In the genomic region with DNA sequence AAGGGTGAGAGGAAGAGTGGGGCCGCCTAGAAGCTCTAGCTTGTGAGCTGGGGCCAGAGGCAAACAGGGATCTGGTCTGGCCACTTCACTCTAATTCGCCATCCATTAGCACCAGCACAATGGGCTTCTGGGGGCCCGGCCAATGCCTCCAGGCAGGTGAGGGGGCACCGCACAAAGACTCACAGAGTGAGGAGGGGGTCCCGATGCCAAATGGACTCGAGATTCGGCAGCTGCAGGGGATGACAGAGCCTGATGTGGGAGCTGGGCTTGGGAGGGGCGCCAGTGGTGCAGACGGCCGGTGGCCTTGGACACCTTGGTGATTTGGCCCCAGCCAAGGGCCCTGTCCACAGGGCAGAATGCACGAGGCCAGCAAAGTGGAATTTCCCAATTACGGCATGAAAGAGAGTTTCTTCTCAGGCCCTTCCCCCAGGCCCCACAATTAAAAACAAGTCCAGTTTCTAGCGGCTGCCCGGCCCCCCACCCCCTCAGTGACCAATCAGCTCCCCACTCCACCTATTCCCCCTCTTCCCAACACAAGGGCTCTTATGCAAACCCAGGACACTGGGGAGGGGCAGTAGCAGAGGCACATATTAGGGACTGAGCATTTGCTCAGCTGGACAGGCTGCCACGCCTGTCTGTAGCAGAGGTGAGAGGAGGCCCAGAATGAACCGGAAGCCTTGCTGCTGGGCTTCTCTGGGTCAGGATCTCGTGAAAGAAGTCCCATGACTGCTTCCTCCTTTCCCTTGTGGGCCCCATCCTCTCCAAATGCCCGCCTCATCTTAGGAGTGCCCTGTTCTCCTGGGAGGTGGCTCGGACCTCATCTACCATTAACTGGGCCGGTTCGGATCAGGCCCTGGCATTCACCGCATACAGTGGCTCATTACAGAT, we compare ENCODE assay signal across 1 cellular context.
TF ChIP-seq lines count a peak whose summit lies in the region.

No MANE protein-coding gene starts in this region.

TF ChIP-seq in HepG2, 621 proteins besides CTCF, POLR2A, EP300 and RAD21 (continues in another document):
- TF ChIP-seq, protein P1, sequence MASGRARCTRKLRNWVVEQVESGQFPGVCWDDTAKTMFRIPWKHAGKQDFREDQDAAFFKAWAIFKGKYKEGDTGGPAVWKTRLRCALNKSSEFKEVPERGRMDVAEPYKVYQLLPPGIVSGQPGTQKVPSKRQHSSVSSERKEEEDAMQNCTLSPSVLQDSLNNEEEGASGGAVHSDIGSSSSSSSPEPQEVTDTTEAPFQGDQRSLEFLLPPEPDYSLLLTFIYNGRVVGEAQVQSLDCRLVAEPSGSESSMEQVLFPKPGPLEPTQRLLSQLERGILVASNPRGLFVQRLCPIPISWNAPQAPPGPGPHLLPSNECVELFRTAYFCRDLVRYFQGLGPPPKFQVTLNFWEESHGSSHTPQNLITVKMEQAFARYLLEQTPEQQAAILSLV (CRISPR knock-in tag; IDR thresholded peaks at IDR 0.05; ENCODE audit: borderline replicate concordance): peak; percentile 89; the same call in 1 of the 2 replicates
- peak; percentile 66; the same call in 1 of the 2 replicates for TF ChIP-seq HMG20A (CRISPR knock-in tag; IDR thresholded peaks at IDR 0.05; ENCODE audit: borderline replicate concordance)
- TF ChIP-seq, protein P2, sequence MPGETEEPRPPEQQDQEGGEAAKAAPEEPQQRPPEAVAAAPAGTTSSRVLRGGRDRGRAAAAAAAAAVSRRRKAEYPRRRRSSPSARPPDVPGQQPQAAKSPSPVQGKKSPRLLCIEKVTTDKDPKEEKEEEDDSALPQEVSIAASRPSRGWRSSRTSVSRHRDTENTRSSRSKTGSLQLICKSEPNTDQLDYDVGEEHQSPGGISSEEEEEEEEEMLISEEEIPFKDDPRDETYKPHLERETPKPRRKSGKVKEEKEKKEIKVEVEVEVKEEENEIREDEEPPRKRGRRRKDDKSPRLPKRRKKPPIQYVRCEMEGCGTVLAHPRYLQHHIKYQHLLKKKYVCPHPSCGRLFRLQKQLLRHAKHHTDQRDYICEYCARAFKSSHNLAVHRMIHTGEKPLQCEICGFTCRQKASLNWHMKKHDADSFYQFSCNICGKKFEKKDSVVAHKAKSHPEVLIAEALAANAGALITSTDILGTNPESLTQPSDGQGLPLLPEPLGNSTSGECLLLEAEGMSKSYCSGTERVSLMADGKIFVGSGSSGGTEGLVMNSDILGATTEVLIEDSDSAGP (CRISPR knock-in tag; IDR thresholded peaks at IDR 0.05; ENCODE audit: borderline replicate concordance): peak; percentile 69; the same call in 1 of the 2 replicates
- TF ChIP-seq TBX2 (CRISPR knock-in tag; IDR thresholded peaks at IDR 0.05; ENCODE audit: borderline replicate concordance): peak; percentile 96; the same call in 1 of the 2 replicates
- no peak for TF ChIP-seq ZNF260 (CRISPR knock-in tag; IDR thresholded peaks at IDR 0.05; ENCODE audit: borderline replicate concordance, low read depth)
- TF ChIP-seq ZNF615 (CRISPR knock-in tag; IDR thresholded peaks at IDR 0.05; ENCODE audit: borderline replicate concordance): 0 out of 2 replicates have a peak, but pooled peaks have one; percentile 0
- no peak for TF ChIP-seq ZNF737 (CRISPR knock-in tag; IDR thresholded peaks at IDR 0.05; ENCODE audit: borderline replicate concordance)
- peak; percentile 52; the same call in 1 of the 2 replicates for TF ChIP-seq FOXJ3 (CRISPR knock-in tag; IDR thresholded peaks at IDR 0.05; ENCODE audit: borderline replicate concordance)
- peak; percentile 96; the same call in 1 of the 2 replicates for TF ChIP-seq KLF12 (CRISPR knock-in tag; IDR thresholded peaks at IDR 0.05; ENCODE audit: borderline replicate concordance)
- 0 out of 2 replicates have a peak, but pooled peaks have one; percentile 81 for TF ChIP-seq ZNF513 (CRISPR knock-in tag; conservative IDR thresholded peaks at IDR 0.05)
- no peak for TF ChIP-seq ZNF577 (CRISPR knock-in tag; IDR thresholded peaks at IDR 0.05; ENCODE audit: borderline replicate concordance, low read depth)
- TF ChIP-seq JUN (CRISPR knock-in tag; IDR thresholded peaks at IDR 0.05): peak; percentile 61; the same call in 1 of the 2 replicates
- TF ChIP-seq ZNF230 (CRISPR knock-in tag; IDR thresholded peaks at IDR 0.05): peak; percentile 91; the same call in 1 of the 2 replicates
- peak; percentile 85 for TF ChIP-seq ZC3H4 (CRISPR knock-in tag; IDR thresholded peaks at IDR 0.05; ENCODE audit: borderline replicate concordance)
- TF ChIP-seq ISX (CRISPR knock-in tag; conservative IDR thresholded peaks at IDR 0.05): peak; percentile 12; the same call in 1 of the 2 replicates
- no peak; the same call in 1 of the 2 replicates for TF ChIP-seq ZNF569 (CRISPR knock-in tag; IDR thresholded peaks at IDR 0.05; ENCODE audit: borderline replicate concordance)
- TF ChIP-seq CENPT (CRISPR knock-in tag; IDR thresholded peaks at IDR 0.05; ENCODE audit: low read depth): no peak
- peak; percentile 61; the same call in 1 of the 2 replicates for TF ChIP-seq BATF2 (CRISPR knock-in tag; IDR thresholded peaks at IDR 0.05)
- TF ChIP-seq ARID2 (CRISPR knock-in tag; IDR thresholded peaks at IDR 0.05; ENCODE audit: borderline replicate concordance): peak; percentile 97
- no peak for TF ChIP-seq SP140L (CRISPR knock-in tag; IDR thresholded peaks at IDR 0.05; ENCODE audit: borderline replicate concordance)
- peak; percentile 65; the same call in 1 of the 2 replicates for TF ChIP-seq ZNF329 (CRISPR knock-in tag; IDR thresholded peaks at IDR 0.05; ENCODE audit: low read depth)
- TF ChIP-seq HINFP (CRISPR knock-in tag; IDR thresholded peaks at IDR 0.05; ENCODE audit: low read depth): peak; percentile 66; the same call in 1 of the 2 replicates
- TF ChIP-seq ZNF709 (CRISPR knock-in tag; IDR thresholded peaks at IDR 0.05): no peak
- TF ChIP-seq NKX3-1 (CRISPR knock-in tag; IDR thresholded peaks at IDR 0.05): no peak; the same call in 1 of the 2 replicates
- TF ChIP-seq MIER2 (CRISPR knock-in tag; IDR thresholded peaks at IDR 0.05): peak; percentile 30; the same call in 1 of the 2 replicates
- TF ChIP-seq KLF6 (CRISPR knock-in tag; IDR thresholded peaks at IDR 0.05): peak; percentile 88
- peak; percentile 94 for TF ChIP-seq TFE3 (CRISPR knock-in tag; IDR thresholded peaks at IDR 0.05)
- no peak for TF ChIP-seq ZNF567 (CRISPR knock-in tag; IDR thresholded peaks at IDR 0.05; ENCODE audit: borderline replicate concordance)
- peak; percentile 83; the same call in 1 of the 2 replicates for TF ChIP-seq ZNF614 (CRISPR knock-in tag; IDR thresholded peaks at IDR 0.05; ENCODE audit: borderline replicate concordance)
- TF ChIP-seq, protein P3, sequence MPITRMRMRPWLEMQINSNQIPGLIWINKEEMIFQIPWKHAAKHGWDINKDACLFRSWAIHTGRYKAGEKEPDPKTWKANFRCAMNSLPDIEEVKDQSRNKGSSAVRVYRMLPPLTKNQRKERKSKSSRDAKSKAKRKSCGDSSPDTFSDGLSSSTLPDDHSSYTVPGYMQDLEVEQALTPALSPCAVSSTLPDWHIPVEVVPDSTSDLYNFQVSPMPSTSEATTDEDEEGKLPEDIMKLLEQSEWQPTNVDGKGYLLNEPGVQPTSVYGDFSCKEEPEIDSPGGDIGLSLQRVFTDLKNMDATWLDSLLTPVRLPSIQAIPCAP (CRISPR knock-in tag; IDR thresholded peaks at IDR 0.05; ENCODE audit: low read depth): 0 out of 2 replicates have a peak, but pooled peaks have one; percentile 57
- TF ChIP-seq RXRA (CRISPR knock-in tag; IDR thresholded peaks at IDR 0.05): peak; percentile 94
- no peak for TF ChIP-seq NFE2L2 (IDR thresholded peaks at IDR 0.05; ENCODE audit: low read length)
- no peak; the same call in 1 of the 2 replicates for TF ChIP-seq ZNF749 (CRISPR knock-in tag; IDR thresholded peaks at IDR 0.05; ENCODE audit: borderline replicate concordance)
- 0 out of 2 replicates have a peak, but pooled peaks have one; percentile 16 for TF ChIP-seq HES4 (CRISPR knock-in tag; IDR thresholded peaks at IDR 0.05; ENCODE audit: borderline replicate concordance)
- peak; percentile 68; the same call in 1 of the 2 replicates for TF ChIP-seq ZFYVE20 (CRISPR knock-in tag; IDR thresholded peaks at IDR 0.05; ENCODE audit: borderline replicate concordance, low read depth)
- no peak for TF ChIP-seq CC2D1A (CRISPR knock-in tag; IDR thresholded peaks at IDR 0.05)
- no peak for TF ChIP-seq ZNF550 (CRISPR knock-in tag; IDR thresholded peaks at IDR 0.05; ENCODE audit: borderline replicate concordance)
- TF ChIP-seq HNF4A (CRISPR knock-in tag; IDR thresholded peaks at IDR 0.05): peak; percentile 89
- peak; percentile 36 for TF ChIP-seq SOX13 (IDR thresholded peaks at IDR 0.05)
- peak in 1 of 2 experiments; percentile 84; a peak in 2 of 4 replicates for TF ChIP-seq SOX13 (CRISPR knock-in tag; conservative IDR thresholded peaks at IDR 0.05 in 1 of 2, IDR thresholded peaks at IDR 0.05 in 1 of 2)
- peak; percentile 58 for TF ChIP-seq ATF7 (IDR thresholded peaks at IDR 0.05)
- TF ChIP-seq ATF7 (CRISPR knock-in tag; IDR thresholded peaks at IDR 0.05): peak; percentile 75
- TF ChIP-seq TBX3 (IDR thresholded peaks at IDR 0.05; ENCODE audit: borderline replicate concordance): peak; percentile 88
- TF ChIP-seq ZNF33A (CRISPR knock-in tag; IDR thresholded peaks at IDR 0.05; ENCODE audit: borderline replicate concordance): peak; percentile 18; the same call in 1 of the 2 replicates
- TF ChIP-seq ZNF562 (CRISPR knock-in tag; IDR thresholded peaks at IDR 0.05; ENCODE audit: borderline replicate concordance): no peak
- TF ChIP-seq FOXA1 (IDR thresholded peaks at IDR 0.05): no peak
- TF ChIP-seq FOXA1 (CRISPR knock-in tag; IDR thresholded peaks at IDR 0.05): peak; percentile 90
- TF ChIP-seq GFI1 (CRISPR knock-in tag; IDR thresholded peaks at IDR 0.05; ENCODE audit: borderline replicate concordance): 0 out of 2 replicates have a peak, but pooled peaks have one; percentile 10
- no peak for TF ChIP-seq ZNF75D (CRISPR knock-in tag; IDR thresholded peaks at IDR 0.05; ENCODE audit: borderline replicate concordance)
- TF ChIP-seq ZFAT (CRISPR knock-in tag; conservative IDR thresholded peaks at IDR 0.05): no peak
- TF ChIP-seq ZEB1 (IDR thresholded peaks at IDR 0.05; ENCODE audit: insufficient replicate concordance, low read depth): peak; percentile 87
- TF ChIP-seq HDAC2 (CRISPR knock-in tag; IDR thresholded peaks at IDR 0.05): peak; percentile 95
- no peak for TF ChIP-seq ZNF484 (CRISPR knock-in tag; IDR thresholded peaks at IDR 0.05; ENCODE audit: borderline replicate concordance, low read depth)
- peak; percentile 93 for TF ChIP-seq PHF5A (CRISPR knock-in tag; IDR thresholded peaks at IDR 0.05; ENCODE audit: low read depth, unreplicated experiment)
- TF ChIP-seq ZNF746 (CRISPR knock-in tag; IDR thresholded peaks at IDR 0.05): no peak; the same call in 1 of the 2 replicates
- TF ChIP-seq GZF1 (CRISPR knock-in tag; IDR thresholded peaks at IDR 0.05): no peak; the same call in 1 of the 2 replicates
- TF ChIP-seq ZNF367 (CRISPR knock-in tag; IDR thresholded peaks at IDR 0.05; ENCODE audit: borderline replicate concordance): peak; percentile 91
- peak; percentile 85 for TF ChIP-seq DBP (CRISPR knock-in tag; IDR thresholded peaks at IDR 0.05; ENCODE audit: not compliant biosample characterization)
- TF ChIP-seq ZSCAN31 (CRISPR knock-in tag; IDR thresholded peaks at IDR 0.05; ENCODE audit: low read depth): peak; percentile 95
